In the genomic region with DNA sequence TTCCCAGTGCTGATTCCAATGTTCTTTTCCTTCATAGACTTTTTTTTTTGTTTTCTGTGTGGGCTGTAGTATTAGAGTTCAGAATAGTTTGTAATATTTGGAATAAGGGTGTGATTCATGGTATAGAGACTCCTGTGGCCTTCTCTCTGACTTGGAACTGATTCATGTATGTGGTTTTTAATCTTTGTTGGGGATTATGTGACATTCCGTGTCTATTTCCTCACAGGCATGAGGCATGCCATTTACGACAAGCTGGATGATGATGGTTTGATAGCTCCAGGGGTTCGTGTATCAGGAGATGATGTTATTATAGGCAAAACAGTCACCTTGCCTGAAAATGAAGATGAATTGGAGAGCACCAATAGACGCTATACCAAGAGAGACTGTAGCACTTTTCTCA, we compare ENCODE assay signal across 14 cellular contexts. TPM values are rescaled to one million over a fixed set of nuclear protein-coding genes. Genes with fewer than 3 reads are reported as not detected.
DNase-seq lines count a peak whose midpoint lies in the region; ATAC-seq and TF ChIP-seq lines count a peak whose summit lies in the region.
"Had no signal": no experiment of that assay in that cellular context is flagged by ENCODE, and none has a peak within 500 bp of the region (broad histone marks: within the 10 kb centered on the region; RNA-seq: fewer than 3 reads in every experiment).

No MANE protein-coding gene starts in this region.

- peak overlapping the region; percentile 11 for H3K27ac Mint-ChIP-seq in CD8-positive, alpha-beta T cell
- peak overlapping the region; percentile 13 for H3K27ac Mint-ChIP-seq in central memory CD8-positive, alpha-beta T cell (ENCODE audit: low read depth)
- H3K27ac Mint-ChIP-seq: GM23338 had no signal

- no peak for DNase-seq in CD8-positive, alpha-beta T cell
- DNase-seq in LHCN-M2 (ENCODE audit: low read depth): peak; percentile 94
- DNase-seq in central memory CD8-positive, alpha-beta T cell (ENCODE audit: low spot score in 2 of 2): no peak
- DNase-seq in myocyte (ENCODE audit: low read depth): peak; percentile 56
- DNase-seq in H7: no peak
- no peak for DNase-seq in epidermal melanocyte (ENCODE audit: insufficient read length, low spot score)
- DNase-seq in NCI-H1694 treated with DMSO at 0.1 percent for 48 hours (lab: John Stamatoyannopoulos, UW): no peak
- DNase-seq: activated CD8-positive, alpha-beta memory T cell treated with anti-CD3 and anti-CD28 coated beads, Interleukin-2, amount 50 U/mL, for 48 hours; mucosa of descending colon; NCI-H526; stomach had no signal

- no peaks in the 10 kb centered on the region for H3K9me3 ChIP-seq in CD8-positive, alpha-beta T cell (ENCODE audit: low read length)
- H3K9me3 ChIP-seq: mucosa of descending colon, stomach had no signal

- ATAC-seq in CD8-positive, alpha-beta T cell: no peak
- ATAC-seq in central memory CD8-positive, alpha-beta T cell (replicated peaks; ENCODE audit: extremely low read depth, poor library complexity, severe bottlenecking): no peak
- no peak for ATAC-seq in GM19035 (IDR thresholded peaks at IDR 0.05; ENCODE audit: unreplicated experiment)
- ATAC-seq: GM23338, mucosa of descending colon, Right ventricle myocardium inferior had no signal

- peaks cover 56% of the 10 kb centered on the region for H3K36me3 ChIP-seq in CD8-positive, alpha-beta T cell (ENCODE audit: insufficient read depth, low read length)
- H3K36me3 ChIP-seq in H7 (replicated peaks; ENCODE audit: control insufficient read depth, insufficient read depth, low read length): peaks cover 19% of the 10 kb centered on the region

- H3K9me3 Mint-ChIP-seq in CD8-positive, alpha-beta T cell: no peaks in the 10 kb centered on the region
- no peaks in the 10 kb centered on the region for H3K9me3 Mint-ChIP-seq in central memory CD8-positive, alpha-beta T cell
- H3K9me3 Mint-ChIP-seq: GM23338 had no signal

- no peaks in the 10 kb centered on the region for H3K27me3 Mint-ChIP-seq in CD8-positive, alpha-beta T cell (ENCODE audit: low read depth)
- H3K27me3 Mint-ChIP-seq in central memory CD8-positive, alpha-beta T cell: no peaks in the 10 kb centered on the region

- H3K4me1 ChIP-seq in CD8-positive, alpha-beta T cell (ENCODE audit: insufficient read depth, low read length): no peaks in the 10 kb centered on the region

- no peak overlapping the region for H3K27ac ChIP-seq in CD8-positive, alpha-beta T cell (ENCODE audit: low read depth, low read length)
- H3K27ac ChIP-seq: stomach had no signal

- H3K36me3 Mint-ChIP-seq in CD8-positive, alpha-beta T cell: peaks cover 86% of the 10 kb centered on the region
- peaks cover 80% of the 10 kb centered on the region for H3K36me3 Mint-ChIP-seq in central memory CD8-positive, alpha-beta T cell (ENCODE audit: insufficient read depth)

- no peak overlapping the region for H3K4me3 Mint-ChIP-seq in CD8-positive, alpha-beta T cell
- no peak overlapping the region for H3K4me3 Mint-ChIP-seq in central memory CD8-positive, alpha-beta T cell
- H3K4me3 Mint-ChIP-seq: GM23338 had no signal

- H3K27me3 ChIP-seq in CD8-positive, alpha-beta T cell (ENCODE audit: insufficient read depth, low read length): no peaks in the 10 kb centered on the region
- H3K27me3 ChIP-seq in H7 (ENCODE audit: control insufficient read depth, insufficient read depth, low read length): no peaks in the 10 kb centered on the region
- H3K27me3 ChIP-seq: stomach had no signal

- H3K4me1 Mint-ChIP-seq in CD8-positive, alpha-beta T cell (ENCODE audit: low read depth): peaks cover 2% of the 10 kb centered on the region
- H3K4me1 Mint-ChIP-seq in central memory CD8-positive, alpha-beta T cell: peaks cover 6% of the 10 kb centered on the region
- H3K4me1 Mint-ChIP-seq: GM23338 had no signal

- no peak for TF ChIP-seq CTCF in CD8-positive, alpha-beta T cell (IDR thresholded peaks at IDR 0.05)

- no peak overlapping the region for H3K4me3 ChIP-seq in CD8-positive, alpha-beta T cell (ENCODE audit: low read depth, low read length)
- H3K4me3 ChIP-seq in H7 (ENCODE audit: insufficient read depth, low read depth, low read length): no peak overlapping the region
- H3K4me3 ChIP-seq: GM23338, mucosa of descending colon, stomach had no signal

- intact Hi-C loops in CD8-positive, alpha-beta T cell (cut with DNase I, micrococcal nuclease): no loop called here

- CTCF ChIA-PET in CD8-positive, alpha-beta T cell (lab: Charles Lee): no interaction called here

- POLR2A ChIA-PET in CD8-positive, alpha-beta T cell (lab: Charles Lee): no interaction called here

RNA-seq across cellular contexts. Expression of a gene that starts 44.4 kb away (rescaled TPM):
- total RNA-seq in CD8-positive, alpha-beta T cell: 10 to 100 TPM; 71.5 to 78.4 TPM
- total RNA-seq in LHCN-M2 (2014; rRNA removed): 129 and 139 TPM in 2 replicates
- 54.3 TPM for polyA plus RNA-seq in LHCN-M2 (2012)
- total RNA-seq in myocyte: 145 and 171 TPM in 2 replicates
- polyA plus RNA-seq in myocyte (2012): 72.0 TPM
- total RNA-seq in H7 (2014; rRNA removed; shearing (Covaris generic)): 122 and 151 TPM in 2 replicates

RNA-seq across cellular contexts. Expression of a gene that starts 45.7 kb away (rescaled TPM):
- total RNA-seq in CD8-positive, alpha-beta T cell: 10 to 100 TPM; 16.5 to 17.2 TPM
- total RNA-seq in LHCN-M2 (2014; rRNA removed) (22.9 and 24.3 TPM in 2 replicates), myocyte (19.2 and 21.2 TPM in 2 replicates)
- 9.7 TPM for polyA plus RNA-seq in LHCN-M2 (2012)
- 10.9 TPM for polyA plus RNA-seq in myocyte (2012)
- 38.8 and 51.7 TPM in 2 replicates for total RNA-seq in H7 (2014; rRNA removed; shearing (Covaris generic))

Comparison
In these comparisons a context has a peak if more than half of its experiments do, and no peak if none do; other contexts are left out.
1. DNase-seq: peak in LHCN-M2 (single experiment) and myocyte (single experiment); none in CD8-positive, alpha-beta T cell (0 of 7), central memory CD8-positive, alpha-beta T cell (0 of 2), H7 (single experiment), epidermal melanocyte (single experiment) and NCI-H1694 treated with DMSO at 0.1 percent for 48 hours (single experiment).